In genomic region chr5:145237843-145238242, GRCh38 we compare ENCODE assay signal across 8 cellular contexts.
DNase-seq lines count a peak whose midpoint lies in the region; ATAC-seq and TF ChIP-seq lines count a peak whose summit lies in the region.

No MANE protein-coding gene starts in this region.

- H3K27me3 ChIP-seq in neural progenitor cell (no peaks in the 10 kb centered on the region), gastroesophageal sphincter (no peaks in the 10 kb centered on the region), right cardiac atrium (ENCODE audit: control insufficient read depth, insufficient read depth) (no peaks in the 10 kb centered on the region)

- DNase-seq in AG10803 (ENCODE audit: low read depth) (peak; percentile 12), NCI-H69 (lab: John Stamatoyannopoulos, UW) (peak; percentile 95), dermis microvascular lymphatic vessel endothelial cell (ENCODE audit: low read depth in 2 of 2) (peak; percentile 72 to 83), neural progenitor cell (ENCODE audit: low spot score) (peak; percentile 93), right cardiac atrium (no peak)

- intact Hi-C loops in right cardiac atrium (cut with DNase I): loop anchor here in 1 of 4 donors (10.0 kb wide), 1 partner anchor 1033 kb away; no protein-coding TSS in a partner anchor

- ATAC-seq in GM18868 (IDR thresholded peaks at IDR 0.05; ENCODE audit: unreplicated experiment): peak; percentile 94
- peak; percentile 66 for ATAC-seq in HG03565 (IDR thresholded peaks at IDR 0.05; ENCODE audit: unreplicated experiment)
- no peak for ATAC-seq in gastroesophageal sphincter
- no peak for ATAC-seq in right cardiac atrium

- no peaks in the 10 kb centered on the region for H4K20me1 ChIP-seq in neural progenitor cell (ENCODE audit: low read depth)

- TF ChIP-seq CTCF in AG10803 (conservative IDR thresholded peaks at IDR 0.05; ENCODE audit: low read length) (peak; percentile 44), neural progenitor cell (IDR thresholded peaks at IDR 0.05) (peak; percentile 95), gastroesophageal sphincter (IDR thresholded peaks at IDR 0.05) (no peak)

- H3K9ac ChIP-seq in neural progenitor cell: no peak overlapping the region

- H3K27ac ChIP-seq in neural progenitor cell (no peak overlapping the region), gastroesophageal sphincter (no peak overlapping the region), right cardiac atrium (ENCODE audit: low read length) (no peak overlapping the region)

- H3K36me3 ChIP-seq in neural progenitor cell (no peaks in the 10 kb centered on the region), gastroesophageal sphincter (no peaks in the 10 kb centered on the region)

- H3K4me1 ChIP-seq in neural progenitor cell (peaks cover 5% of the 10 kb centered on the region), gastroesophageal sphincter (no peaks in the 10 kb centered on the region), right cardiac atrium (ENCODE audit: control insufficient read depth, insufficient read depth, low read length) (no peaks in the 10 kb centered on the region)

- no peak overlapping the region for H3K4me3 Mint-ChIP-seq in neural progenitor cell

- no peaks in the 10 kb centered on the region for H3K79me2 ChIP-seq in neural progenitor cell (ENCODE audit: low read depth)

- no peak for TF ChIP-seq POLR2A in gastroesophageal sphincter (IDR thresholded peaks at IDR 0.05)

- H3K4me3 ChIP-seq in AG10803 (ENCODE audit: low read length) (no peak overlapping the region), neural progenitor cell (no peak overlapping the region), gastroesophageal sphincter (no peak overlapping the region), right cardiac atrium (ENCODE audit: low read length) (no peak overlapping the region)

- H3K36me3 Mint-ChIP-seq in neural progenitor cell: no peaks in the 10 kb centered on the region

- no peaks in the 10 kb centered on the region for H3K9me3 ChIP-seq in neural progenitor cell (ENCODE audit: low read depth)
- H3K9me3 ChIP-seq in gastroesophageal sphincter: no peaks in the 10 kb centered on the region
- no peaks in the 10 kb centered on the region for H3K9me3 ChIP-seq in right cardiac atrium (ENCODE audit: control insufficient read depth, low read length)

- H3K27ac Mint-ChIP-seq in neural progenitor cell: no peak overlapping the region

- H3K9me3 Mint-ChIP-seq in neural progenitor cell: no peaks in the 10 kb centered on the region

- no peak overlapping the region for H3K4me2 ChIP-seq in neural progenitor cell

- H3F3A ChIP-seq in neural progenitor cell (ENCODE audit: low read depth): no peaks in the 10 kb centered on the region

- peak overlapping the region; percentile 1 for H2AFZ ChIP-seq in neural progenitor cell (replicated peaks)

- TF ChIP-seq EP300 in gastroesophageal sphincter (IDR thresholded peaks at IDR 0.05): no peak

- peaks cover 11% of the 10 kb centered on the region for H3K4me1 Mint-ChIP-seq in neural progenitor cell

- H3K27me3 Mint-ChIP-seq in neural progenitor cell (ENCODE audit: insufficient read depth, low read depth): peaks cover 3% of the 10 kb centered on the region

- 28 to 30% methylated on average over 2 to 3 of the region's 3 CpGs for WGBS in gastroesophageal sphincter (ENCODE audit: low coverage in 1 of 2), 2 donors
- 16% methylated on average over 3 of the region's 3 CpGs for WGBS in right cardiac atrium

Comparison
In these comparisons a context has a peak if more than half of its experiments do, and no peak if none do; other contexts are left out.
1. DNase-seq: peak in AG10803 (single experiment), NCI-H69 (single experiment), dermis microvascular lymphatic vessel endothelial cell (2 of 2) and neural progenitor cell (single experiment); none in right cardiac atrium (0 of 3).
2. CTCF ChIP-seq: peak in AG10803 (single experiment) and neural progenitor cell (single experiment); none in gastroesophageal sphincter (0 of 4).
3. ATAC-seq: peak in GM18868 (single experiment) and HG03565 (single experiment); none in gastroesophageal sphincter (single experiment) and right cardiac atrium (0 of 2).